Comparison of ENCODE assay signal across 7 cellular contexts in genomic region chr1:89994805-89995594, GRCh38.
DNase-seq lines count a peak whose midpoint lies in the region; ATAC-seq and TF ChIP-seq lines count a peak whose summit lies in the region.

ZNF326 (plus strand) TSS chr1:89995110; CDS start chr1:89995258, 148 bp downstream.

- DNase-seq in NCI-H2029 (lab: John Stamatoyannopoulos, UW) (peak; percentile 96), T1000 (lab: John Stamatoyannopoulos, UW) (peak; percentile 98), astrocyte of the hippocampus (ENCODE audit: low read depth, low spot score) (peak; percentile 99), hypothalamus (lab: John Stamatoyannopoulos, UW) (peak; percentile 64 to 96 (median 89)), retinal pigment epithelial cell (ENCODE audit: low read depth) (peak; percentile 95)

- H3K4me3 ChIP-seq in retinal pigment epithelial cell (ENCODE audit: low read length), result peak within 1 kb of the TSS; percentile 97

- no peak for TF ChIP-seq CTCF in retinal pigment epithelial cell (conservative IDR thresholded peaks at IDR 0.05; ENCODE audit: low read depth, low read length)

- ATAC-seq in GM18508 (IDR thresholded peaks at IDR 0.05; ENCODE audit: insufficient read depth, unreplicated experiment) (peak; percentile 69), HG02981 (IDR thresholded peaks at IDR 0.05; ENCODE audit: unreplicated experiment) (peak; percentile 96)

Comparison
In these comparisons a context has a peak if more than half of its experiments do, and no peak if none do; other contexts are left out.
1. Peak in every context shown above with its lines: DNase-seq, ATAC-seq and H3K4me3 ChIP-seq.